ENCODE assay signal across 9 cellular contexts in the genomic region with DNA sequence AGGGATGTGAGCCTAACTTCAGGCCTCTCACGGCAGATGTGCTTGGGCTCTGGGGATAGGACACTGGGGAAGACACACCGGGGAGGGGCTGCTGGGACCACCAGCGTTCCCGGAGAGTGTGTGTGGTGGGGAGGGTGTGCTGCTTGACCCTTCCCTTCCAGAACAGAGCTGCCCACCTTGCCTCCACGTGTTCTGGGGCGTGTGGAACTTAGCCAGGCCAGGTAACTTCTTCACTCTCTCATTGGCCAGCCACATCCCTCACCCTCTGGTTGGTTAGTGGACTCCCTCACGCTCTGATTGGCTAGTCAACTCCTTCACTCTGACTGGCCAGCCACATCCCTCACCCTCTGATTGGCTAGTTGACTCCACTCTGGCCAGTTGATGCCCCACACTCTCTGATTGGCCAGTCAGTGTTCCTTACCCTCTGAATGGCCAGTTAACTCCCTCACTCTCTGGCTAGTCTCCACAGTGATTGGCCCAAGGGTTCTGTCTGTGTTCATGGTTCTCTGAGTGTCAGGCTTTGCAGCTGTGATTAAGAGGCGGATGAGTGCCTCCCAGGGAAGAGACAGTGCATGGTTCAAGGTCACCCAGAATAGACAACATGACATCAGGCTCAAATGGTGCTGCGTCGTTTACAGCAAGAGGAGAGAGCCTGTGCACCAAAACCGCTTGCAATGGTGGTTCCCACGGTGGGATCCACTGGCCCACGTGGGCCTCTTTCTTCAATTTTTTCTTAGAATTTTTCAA. TPM values are rescaled to one million over a fixed set of nuclear protein-coding genes. Genes with fewer than 3 reads are reported as not detected.
DNase-seq lines count a peak whose midpoint lies in the region; ATAC-seq, FAIRE-seq and TF ChIP-seq lines count a peak whose summit lies in the region.
"Had no signal": no experiment of that assay in that cellular context is flagged by ENCODE, and none has a peak within 500 bp of the region (broad histone marks: within the 10 kb centered on the region; RNA-seq: fewer than 3 reads in every experiment).

No MANE protein-coding gene starts in this region.

- TF ChIP-seq CTCF in NB4 (IDR thresholded peaks at IDR 0.05; ENCODE audit: low read depth, low read length) = no peak
- no peak for TF ChIP-seq CTCF in mucosa of descending colon (IDR thresholded peaks at IDR 0.05)
- TF ChIP-seq CTCF in coronary artery (IDR thresholded peaks at IDR 0.05) = no peak
- TF ChIP-seq CTCF in lower leg skin (IDR thresholded peaks at IDR 0.05) = peak in 1 of 3 donors; percentile 81

- no peaks in the 10 kb centered on the region for H3K9me3 ChIP-seq in mucosa of descending colon

- TF ChIP-seq POLR2A in GM12891 (IDR thresholded peaks at IDR 0.05; ENCODE audit: low read depth, low read length) = no peak
- TF ChIP-seq POLR2A in NB4 (IDR thresholded peaks at IDR 0.05; ENCODE audit: extremely low read depth, insufficient read length) = no peak
- no peak for TF ChIP-seq POLR2A in lower leg skin (IDR thresholded peaks at IDR 0.05)

- no peak overlapping the region for H3K4me3 ChIP-seq in NB4 (ENCODE audit: low read depth, low read length)
- no peak overlapping the region for H3K4me3 ChIP-seq in mucosa of descending colon
- no peak overlapping the region for H3K4me3 ChIP-seq in coronary artery
- H3K4me3 ChIP-seq in lower leg skin (ENCODE audit: low read depth, poor library complexity, severe bottlenecking) = no peak overlapping the region

- H3K4me1 ChIP-seq in mucosa of descending colon (ENCODE audit: low read depth) = no peaks in the 10 kb centered on the region

- peak; percentile 88 for FAIRE-seq in GM12891 (lab: Jason Lieb, UNC)

- intact Hi-C loops in mucosa of descending colon (cut with DNase I, micrococcal nuclease) = no loop called here
- intact Hi-C loops in lower leg skin (cut with DNase I; ENCODE audit: low total_unique reads) = no loop called here

- WGBS in lower leg skin, 2 donors = 87 to 91% methylated on average over 10 to 11 of the region's 13 CpGs

- no peaks in the 10 kb centered on the region for H3K36me3 ChIP-seq in mucosa of descending colon (ENCODE audit: low read depth)

- H3K27ac ChIP-seq in caudate nucleus (ENCODE audit: low read depth, low read length) = peak overlapping the region; percentile 100
- H3K27ac ChIP-seq in coronary artery = no peak overlapping the region

- DNase-seq in GM12891 (ENCODE audit: insufficient read length, low spot score) (no peak), NB4 (ENCODE audit: low read depth) (peak; percentile 62), caudate nucleus (lab: John Stamatoyannopoulos, UW) (peak in 57 of 61 donors; percentile 29 to 97 (median 80)), mucosa of descending colon (no peak), coronary artery (ENCODE audit: low spot score) (no peak), lower leg skin (ENCODE audit: low spot score in 2 of 2) (no peak), cortex of kidney (lab: John Stamatoyannopoulos, UW) (no peak)

- ATAC-seq in mucosa of descending colon = peak; percentile 49
- ATAC-seq in HG02678 (IDR thresholded peaks at IDR 0.05; ENCODE audit: unreplicated experiment) = no peak

TF ChIP-seq in GM12891, 5 proteins besides CTCF, POLR2A, EP300 and RAD21:
- TF ChIP-seq SPI1 (IDR thresholded peaks at IDR 0.05; ENCODE audit: low read depth, low read length) = no peak

RNA-seq across cellular contexts. Expression of gene TMEM235, which starts 10.0 kb away (rescaled TPM):
- polyA plus RNA-seq in GM12891 (2012; ENCODE audit: low read depth, missing spikeins) = not detected
- not detected for total RNA-seq in mucosa of descending colon
- not detected for total RNA-seq in lower leg skin
- total RNA-seq: skeletal muscle tissue had no signal

RNA-seq across cellular contexts. Expression of gene BIRC5, which starts 27.4 kb away (rescaled TPM):
- polyA plus RNA-seq in GM12891 (2012; ENCODE audit: low read depth, missing spikeins) = 41.8 TPM
- total RNA-seq in mucosa of descending colon (10 to 100 TPM in 1 of 3 donors, 1 to 10 TPM in 2; 2.4 to 22.4 (median 4.7) TPM), lower leg skin (1 to 10 TPM; 1.8 to 6.7 (median 3.9) TPM)

RNA-seq across cellular contexts. Expression of gene AFMID, which starts 54.3 kb away (rescaled TPM):
- 38.8 TPM for polyA plus RNA-seq in GM12891 (2012; ENCODE audit: low read depth, missing spikeins)
- total RNA-seq in mucosa of descending colon (10 to 100 TPM; 14.2 to 39.9 (median 27.9) TPM), lower leg skin (10 to 100 TPM; 41.4 to 77.7 (median 59.7) TPM)

RNA-seq across cellular contexts. Expression of gene TK1, which starts 54.6 kb away (rescaled TPM):
- 82.5 TPM for polyA plus RNA-seq in GM12891 (2012; ENCODE audit: low read depth, missing spikeins)
- total RNA-seq in mucosa of descending colon (10 to 100 TPM in 2 of 3 donors, 1 to 10 TPM in 1; 8.9 to 46.5 (median 10.2) TPM), lower leg skin (1 to 10 TPM; 1.7 to 4.1 (median 2.9) TPM)

Comparison
In these comparisons a context has a peak if more than half of its experiments do, and no peak if none do; other contexts are left out.
1. DNase-seq: peak in NB4 (single experiment) and caudate nucleus (57 of 61); none in GM12891 (single experiment), mucosa of descending colon (0 of 3), coronary artery (single experiment), lower leg skin (0 of 2) and cortex of kidney (single experiment).